In the genomic region with DNA sequence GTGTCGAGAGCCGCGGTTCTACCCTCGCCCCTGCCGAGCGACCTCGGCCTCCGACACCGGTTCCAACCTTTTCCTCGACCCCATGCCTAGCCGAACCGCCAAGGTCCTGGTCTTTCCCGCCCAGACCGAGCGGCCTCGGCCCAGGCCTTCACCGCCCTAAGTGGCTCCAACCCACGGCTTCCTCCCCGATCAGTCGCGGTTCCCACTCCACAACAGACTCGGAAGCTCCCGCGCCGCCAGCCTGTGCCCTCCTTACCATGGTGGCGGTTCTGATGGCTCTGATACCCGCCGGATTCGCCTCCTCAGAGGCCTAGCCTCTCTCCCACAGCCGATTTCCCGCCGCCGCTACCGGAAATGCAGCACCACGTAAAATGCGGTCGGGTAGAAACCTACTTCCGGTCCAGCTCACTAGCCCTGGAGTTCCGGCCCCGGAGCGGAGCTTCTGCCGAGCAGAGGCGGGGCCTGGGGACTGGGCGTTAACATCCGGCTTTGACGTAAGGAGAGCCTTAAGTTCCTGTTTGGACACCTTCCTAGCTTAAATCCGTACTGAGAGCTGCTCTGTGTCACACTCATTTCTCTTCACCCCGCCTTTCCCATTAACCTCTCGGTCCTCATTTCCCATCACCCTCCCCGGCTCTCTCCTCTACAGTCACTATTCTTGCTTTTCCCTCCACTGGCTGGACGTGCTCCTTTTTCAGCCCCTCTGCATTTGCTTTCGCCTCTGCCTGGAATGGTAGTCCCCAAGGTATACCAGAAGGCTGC, we compare ENCODE assay signal across 8 cellular contexts. TPM values are rescaled to one million over a fixed set of nuclear protein-coding genes. Genes with fewer than 3 reads are reported as not detected.
DNase-seq lines count a peak whose midpoint lies in the region; ATAC-seq and TF ChIP-seq lines count a peak whose summit lies in the region.

A gene (minus strand): TSS at position 358 of the 762 bp plus-strand sequence. CDS start 99 bp downstream, at position 259.

- peak; percentile 93 for DNase-seq in NCI-H187 treated with DMSO at 0.1 percent for 48 hours (lab: John Stamatoyannopoulos, UW)
- peak; percentile 81 to 99 (median 97) for DNase-seq in anterior cingulate cortex (lab: John Stamatoyannopoulos, UW)
- peak; percentile 96 to 98 (median 98) for DNase-seq in right cardiac atrium
- DNase-seq in pulmonary artery endothelial cell (ENCODE audit: low read depth, low spot score) = peak; percentile 98
- DNase-seq in uterus = peak; percentile 97 to 98

- TF ChIP-seq POLR2A in uterus (IDR thresholded peaks at IDR 0.05) = peak; percentile 92 to 99

- H3K36me3 ChIP-seq in uterus = no peaks in the 10 kb centered on the region

- H3K9me3 ChIP-seq in right cardiac atrium (ENCODE audit: control insufficient read depth, low read length) (no peaks in the 10 kb centered on the region), uterus (no peaks in the 10 kb centered on the region)

- H3K27ac ChIP-seq in right cardiac atrium (ENCODE audit: low read length) (peak within 1 kb of the TSS; percentile 99), uterus (peak within 1 kb of the TSS; percentile 88 to 96)

- TF ChIP-seq CTCF in uterus (IDR thresholded peaks at IDR 0.05) = peak in 1 of 4 experiments; percentile 16

- H3K4me1 ChIP-seq in right cardiac atrium (ENCODE audit: control insufficient read depth, insufficient read depth, low read length) = peaks cover 1% of the 10 kb centered on the region
- peaks cover 6 to 11% of the 10 kb centered on the region in 2 donors for H3K4me1 ChIP-seq in uterus

- H3K4me3 ChIP-seq in right cardiac atrium (ENCODE audit: low read length) = peak within 1 kb of the TSS; percentile 72
- peak within 1 kb of the TSS; percentile 49 to 79 for H3K4me3 ChIP-seq in uterus

- WGBS in right cardiac atrium = under 1% methylated on average over 52 of the region's 52 CpGs

- H3K27me3 ChIP-seq in right cardiac atrium (ENCODE audit: control insufficient read depth, insufficient read depth) (no peaks in the 10 kb centered on the region), uterus (no peaks in the 10 kb centered on the region)

- intact Hi-C loops in T-helper 2 cell treated with Interferon-gamma antibody and Interleukin-4, amounts not matched to agents 100 ng/mL and 5 ng/mL, for 36 hours (cut with micrococcal nuclease) = loop anchor here (1.0 to 5.0 kb wide), 7 partner anchors 38 to 1003 kb away; a partner anchor contains a TSS
- intact Hi-C loops in right cardiac atrium (cut with DNase I) = no loop called here
- intact Hi-C loops in uterus (cut with DNase I; ENCODE audit: low total_unique reads) = no loop called here

- ATAC-seq in GM18499 (IDR thresholded peaks at IDR 0.05; ENCODE audit: insufficient read depth, unreplicated experiment) (peak; percentile 95), HG02943 (IDR thresholded peaks at IDR 0.05; ENCODE audit: low read depth, unreplicated experiment) (peak; percentile 96), right cardiac atrium (peak; percentile 99)

RNA-seq across cellular contexts. Expression of the gene that starts here (rescaled TPM):
- total RNA-seq in T-helper 2 cell treated with Interferon-gamma antibody and Interleukin-4, amounts not matched to agents 100 ng/mL and 5 ng/mL, for 36 hours = 372 and 377 TPM in 2 replicates
- total RNA-seq in right cardiac atrium = 10 to 100 TPM; 44.6 to 63.2 (median 48.2) TPM
- 78.8 TPM for polyA plus RNA-seq in right cardiac atrium
- 328 and 356 TPM in 2 replicates for total RNA-seq in pulmonary artery endothelial cell
- 100 to 1,000 TPM; 108 to 268 (median 133) TPM for total RNA-seq in uterus

Comparison
In these comparisons a context has a peak if more than half of its experiments do, and no peak if none do; other contexts are left out.
1. Peak in every context shown above with its lines: DNase-seq, ATAC-seq, H3K4me3 ChIP-seq and H3K27ac ChIP-seq.